In the genomic region with DNA sequence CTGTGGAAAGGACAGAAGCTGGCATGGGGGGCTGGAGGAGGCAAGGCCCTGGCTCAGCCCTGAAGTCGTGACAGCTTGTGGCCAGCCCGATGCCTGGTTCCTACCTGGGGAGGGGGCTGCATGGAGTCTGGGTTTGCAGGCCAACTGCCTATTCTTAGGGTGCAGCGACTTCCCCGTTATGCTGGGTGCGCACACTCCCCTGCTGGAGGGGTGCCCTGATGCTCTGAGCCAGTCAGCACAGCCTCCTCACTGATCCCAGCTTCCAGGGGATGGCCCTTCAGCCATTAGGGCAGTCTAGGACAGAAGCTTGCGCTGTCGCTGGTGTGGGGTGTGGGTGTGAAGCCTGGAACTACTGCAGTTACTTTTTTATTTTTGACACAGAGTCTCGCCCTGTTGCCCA, we compare ENCODE assay signal across 14 cellular contexts. TPM values are rescaled to one million over a fixed set of nuclear protein-coding genes. Genes with fewer than 3 reads are reported as not detected.
DNase-seq lines count a peak whose midpoint lies in the region; ATAC-seq and TF ChIP-seq lines count a peak whose summit lies in the region.
"Had no signal": no experiment of that assay in that cellular context is flagged by ENCODE, and none has a peak within 500 bp of the region (broad histone marks: within the 10 kb centered on the region; RNA-seq: fewer than 3 reads in every experiment).

No MANE protein-coding gene starts in this region.

- no peak overlapping the region for H3K4me3 Mint-ChIP-seq in nephron progenitor cell

- H3K9me3 Mint-ChIP-seq in nephron progenitor cell = no peaks in the 10 kb centered on the region

- no peaks in the 10 kb centered on the region for H3K27me3 ChIP-seq in SJSA1 (replicated peaks)

- H3K4me1 ChIP-seq in SJSA1 (replicated peaks) = peaks cover 61% of the 10 kb centered on the region

- H3K4me3 ChIP-seq in SJSA1 = peak overlapping the region; percentile 32

- H3K27me3 Mint-ChIP-seq in nephron progenitor cell (ENCODE audit: low read depth, poor library complexity) = peaks cover 22% of the 10 kb centered on the region

- H3K9me3 ChIP-seq in SJSA1 (replicated peaks) = no peaks in the 10 kb centered on the region

- no peak for TF ChIP-seq CTCF in nephron progenitor cell (IDR thresholded peaks at IDR 0.05)

- peaks cover 28% of the 10 kb centered on the region for H3K36me3 ChIP-seq in SJSA1

- peak overlapping the region; percentile 79 for H3K27ac Mint-ChIP-seq in nephron progenitor cell

- no peaks in the 10 kb centered on the region for H3K36me3 Mint-ChIP-seq in nephron progenitor cell (ENCODE audit: low read depth)

- peaks cover 42% of the 10 kb centered on the region for H3K4me1 Mint-ChIP-seq in nephron progenitor cell

- H3K27ac ChIP-seq in SJSA1 (peak overlapping the region; percentile 95; the same call in 1 of the 2 replicates), cingulate gyrus (ENCODE audit: low read depth, low read length) (peak overlapping the region; percentile 19), temporal lobe (ENCODE audit: low read depth, low read length) (peak overlapping the region; percentile 50)

- ATAC-seq in GM19328 (IDR thresholded peaks at IDR 0.05; ENCODE audit: unreplicated experiment) = no peak
- ATAC-seq: PC-3 had no signal

- DNase-seq in SJSA1 (ENCODE audit: low read depth in 1 of 2, low spot score in 2 of 2) = no peak
- DNase-seq in nephron progenitor cell = no peak
- DNase-seq in stimulated activated CD4-positive, alpha-beta T cell treated with anti-CD3 and anti-CD28 coated beads, Interleukin-4, amount 100 ng/mL, for 4 hours = no peak
- no peak for DNase-seq in OCI-M2 (lab: John Stamatoyannopoulos, UW; ENCODE audit: unreplicated experiment)
- DNase-seq: EL, KBM-7, NCI-H1092 treated with DMSO at 0.1 percent for 48 hours, NCI-H1694 treated with DMSO at 0.1 percent for 48 hours, NCI-H345, NCI-H69, PC-3 had no signal

RNA-seq across cellular contexts. Expression of gene SLC19A1, which starts 30.0 kb away (rescaled TPM):
- total RNA-seq in SJSA1 (2014; rRNA removed; shearing (Covaris generic)) = 12.7 and 18.0 TPM in 2 replicates
- 7.4 TPM for total RNA-seq in temporal lobe

Comparison
In these comparisons a context has a peak if more than half of its experiments do, and no peak if none do; other contexts are left out.
1. H3K27ac ChIP-seq: peak in every context shown above with its lines; median percentile 95 in SJSA1; 50 in temporal lobe; 19 in cingulate gyrus.